In the genomic region with DNA sequence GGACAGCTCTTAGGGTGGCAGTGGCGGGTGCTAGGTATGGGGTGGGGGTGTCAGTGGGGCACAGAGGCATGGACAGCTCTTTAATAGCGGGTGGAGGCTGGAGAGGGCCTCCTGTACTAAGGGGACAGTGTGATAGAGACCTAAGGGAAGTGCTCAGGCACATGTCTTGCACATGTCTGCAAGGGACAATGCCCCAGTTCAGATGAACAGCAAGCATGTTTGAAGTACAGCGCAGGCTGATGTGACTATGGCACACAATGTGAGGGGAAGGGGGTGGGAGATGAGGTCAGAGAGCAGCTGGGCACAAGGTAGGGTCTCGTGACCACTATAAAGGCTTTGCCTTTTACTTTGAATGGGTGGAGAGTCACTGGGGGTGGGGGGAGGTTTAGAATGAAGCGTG, we compare ENCODE assay signal across 19 cellular contexts. TPM values are rescaled to one million over a fixed set of nuclear protein-coding genes. Genes with fewer than 3 reads are reported as not detected.
DNase-seq lines count a peak whose midpoint lies in the region; ATAC-seq and TF ChIP-seq lines count a peak whose summit lies in the region.
"Had no signal": no experiment of that assay in that cellular context is flagged by ENCODE, and none has a peak within 500 bp of the region (broad histone marks: within the 10 kb centered on the region; RNA-seq: fewer than 3 reads in every experiment).

No MANE protein-coding gene starts in this region.

- no peaks in the 10 kb centered on the region for H4K20me1 ChIP-seq in MM.1S (ENCODE audit: insufficient read depth, low read length)

- no peaks in the 10 kb centered on the region for H3K27me3 Mint-ChIP-seq in activated CD8-positive, alpha-beta memory T cell treated with anti-CD3 and anti-CD28 coated beads, Interleukin-2, amount 10 ng/mL, durations not matched to agents 7 days and 5 days
- H3K27me3 Mint-ChIP-seq in central memory CD8-positive, alpha-beta T cell = no peaks in the 10 kb centered on the region
- no peaks in the 10 kb centered on the region for H3K27me3 Mint-ChIP-seq in natural killer cell treated with Interleukin-12 subunit alpha and Interleukin-12 subunit beta and Interleukin-15 and Interleukin-18, amount 100 ng/mL, for 72 hours

- no peak for DNase-seq in activated CD8-positive, alpha-beta memory T cell treated with anti-CD3 and anti-CD28 coated beads, Interleukin-2, amount 10 ng/mL, durations not matched to agents 7 days and 5 days
- no peak for DNase-seq in activated CD8-positive, alpha-beta memory T cell treated with anti-CD3 and anti-CD28 coated beads, Interleukin-2, amount 50 U/mL, for 4 hours
- no peak for DNase-seq in central memory CD8-positive, alpha-beta T cell (ENCODE audit: low spot score in 2 of 2)
- no peak for DNase-seq in natural killer cell treated with Interleukin-12 subunit alpha and Interleukin-12 subunit beta and Interleukin-15 and Interleukin-18, amount 100 ng/mL, for 72 hours (ENCODE audit: low spot score)
- DNase-seq in MM.1S (no peak), RPMI8226 (no peak), NCI-H2081 (lab: John Stamatoyannopoulos, UW) (no peak)
- DNase-seq: C1 segment of cervical spinal cord, HFFc6, islet precursor cell, NCI-H2171 treated with DMSO at 0.1 percent for 48 hours, NCI-H748 treated with DMSO at 0.1 percent for 48 hours, OCI-M1, SIG-M5, trophoblast cell had no signal

- ATAC-seq in activated CD8-positive, alpha-beta memory T cell treated with anti-CD3 and anti-CD28 coated beads, Interleukin-2, amount 10 ng/mL, durations not matched to agents 7 days and 5 days = no peak
- no peak for ATAC-seq in central memory CD8-positive, alpha-beta T cell (replicated peaks; ENCODE audit: extremely low read depth, poor library complexity, severe bottlenecking)
- no peak for ATAC-seq in natural killer cell treated with Interleukin-12 subunit alpha and Interleukin-12 subunit beta and Interleukin-15 and Interleukin-18, amount 100 ng/mL, for 72 hours

- peak overlapping the region; percentile 100 for H3K4me3 Mint-ChIP-seq in activated CD8-positive, alpha-beta memory T cell treated with anti-CD3 and anti-CD28 coated beads, Interleukin-2, amount 10 ng/mL, durations not matched to agents 7 days and 5 days
- peak overlapping the region; percentile 97 for H3K4me3 Mint-ChIP-seq in central memory CD8-positive, alpha-beta T cell
- H3K4me3 Mint-ChIP-seq in natural killer cell treated with Interleukin-12 subunit alpha and Interleukin-12 subunit beta and Interleukin-15 and Interleukin-18, amount 100 ng/mL, for 72 hours = peak overlapping the region; percentile 86
- H3K4me3 Mint-ChIP-seq: HFFc6, neural progenitor cell had no signal

- H3K9me3 ChIP-seq in KOPT-K1 (ENCODE audit: insufficient read depth, low read length, poor library complexity, severe bottlenecking) (peaks cover 34% of the 10 kb centered on the region), MM.1S (replicated peaks; ENCODE audit: insufficient read depth, low read length) (no peaks in the 10 kb centered on the region)

- H3K27ac Mint-ChIP-seq in activated CD8-positive, alpha-beta memory T cell treated with anti-CD3 and anti-CD28 coated beads, Interleukin-2, amount 10 ng/mL, durations not matched to agents 7 days and 5 days = peak overlapping the region; percentile 84
- H3K27ac Mint-ChIP-seq in central memory CD8-positive, alpha-beta T cell (ENCODE audit: low read depth) = peak overlapping the region; percentile 99
- H3K27ac Mint-ChIP-seq in natural killer cell treated with Interleukin-12 subunit alpha and Interleukin-12 subunit beta and Interleukin-15 and Interleukin-18, amount 100 ng/mL, for 72 hours = peak overlapping the region; percentile 91 to 96
- H3K27ac Mint-ChIP-seq: HFFc6, neural progenitor cell had no signal

- no peak overlapping the region for H3K4me2 ChIP-seq in MM.1S (ENCODE audit: low read depth, low read length)
- H3K4me2 ChIP-seq: neural progenitor cell had no signal

- H3K79me2 ChIP-seq in MM.1S (ENCODE audit: low read length) = no peaks in the 10 kb centered on the region

- H3K9ac ChIP-seq in MM.1S (ENCODE audit: low read length) = no peak overlapping the region
- H3K9ac ChIP-seq: neural progenitor cell had no signal

- H3K36me3 Mint-ChIP-seq in activated CD8-positive, alpha-beta memory T cell treated with anti-CD3 and anti-CD28 coated beads, Interleukin-2, amount 10 ng/mL, durations not matched to agents 7 days and 5 days = peaks cover 58% of the 10 kb centered on the region
- H3K36me3 Mint-ChIP-seq in central memory CD8-positive, alpha-beta T cell (ENCODE audit: insufficient read depth) = peaks cover 29% of the 10 kb centered on the region
- H3K36me3 Mint-ChIP-seq in natural killer cell treated with Interleukin-12 subunit alpha and Interleukin-12 subunit beta and Interleukin-15 and Interleukin-18, amount 100 ng/mL, for 72 hours = peaks cover 33% of the 10 kb centered on the region
- H3K36me3 Mint-ChIP-seq: neural progenitor cell had no signal

- H3K36me3 ChIP-seq in KOPT-K1 (ENCODE audit: insufficient read depth, low read length) (peaks cover 54% of the 10 kb centered on the region), MM.1S (replicated peaks; ENCODE audit: insufficient read depth, low read length) (no peaks in the 10 kb centered on the region)
- H3K36me3 ChIP-seq: neural progenitor cell had no signal

- 0 out of 2 replicates have a peak, but pooled peaks cover 1% of the 10 kb centered on the region for H3K4me1 ChIP-seq in MM.1S (ENCODE audit: low read length)
- H3K4me1 ChIP-seq: neural progenitor cell had no signal

- no peak overlapping the region for H2AFZ ChIP-seq in MM.1S (ENCODE audit: low read length)
- H2AFZ ChIP-seq: neural progenitor cell had no signal

- no peaks in the 10 kb centered on the region for H3F3A ChIP-seq in MM.1S (ENCODE audit: insufficient read depth, low read length)

- no peaks in the 10 kb centered on the region for H3K9me2 ChIP-seq in MM.1S (replicated peaks; ENCODE audit: insufficient read depth, low read length)

- CTCF ChIA-PET in activated CD8-positive, alpha-beta memory T cell treated with anti-CD3 and anti-CD28 coated beads, Interleukin-2, amount 10 ng/mL, durations not matched to agents 7 days and 5 days (lab: Charles Lee) = interaction anchor here (1.3 kb wide), 1 partner anchor 28 kb away, joined by 3 read pairs; no protein-coding TSS in a partner anchor

- H3K27ac ChIP-seq in KOPT-K1 (ENCODE audit: low read depth, low read length, poor library complexity, severe bottlenecking) (peak overlapping the region; percentile 95), MM.1S (ENCODE audit: low read length) (no peak overlapping the region)
- H3K27ac ChIP-seq: neural progenitor cell had no signal

- TF ChIP-seq CTCF in MM.1S (IDR thresholded peaks at IDR 0.05; ENCODE audit: low read length) = no peak

- H3K9me3 Mint-ChIP-seq in activated CD8-positive, alpha-beta memory T cell treated with anti-CD3 and anti-CD28 coated beads, Interleukin-2, amount 10 ng/mL, durations not matched to agents 7 days and 5 days (ENCODE audit: low read depth) = peaks cover 13% of the 10 kb centered on the region
- H3K9me3 Mint-ChIP-seq in central memory CD8-positive, alpha-beta T cell = peaks cover 6% of the 10 kb centered on the region
- H3K9me3 Mint-ChIP-seq in natural killer cell treated with Interleukin-12 subunit alpha and Interleukin-12 subunit beta and Interleukin-15 and Interleukin-18, amount 100 ng/mL, for 72 hours = peaks cover 12% of the 10 kb centered on the region
- H3K9me3 Mint-ChIP-seq: HFFc6 had no signal

- peaks cover 50% of the 10 kb centered on the region for H3K4me1 Mint-ChIP-seq in activated CD8-positive, alpha-beta memory T cell treated with anti-CD3 and anti-CD28 coated beads, Interleukin-2, amount 10 ng/mL, durations not matched to agents 7 days and 5 days
- H3K4me1 Mint-ChIP-seq in central memory CD8-positive, alpha-beta T cell = peaks cover 80% of the 10 kb centered on the region
- peaks cover 54 to 67% of the 10 kb centered on the region in 2 donors for H3K4me1 Mint-ChIP-seq in natural killer cell treated with Interleukin-12 subunit alpha and Interleukin-12 subunit beta and Interleukin-15 and Interleukin-18, amount 100 ng/mL, for 72 hours (ENCODE audit: low read depth in 2 of 2)

- no peaks in the 10 kb centered on the region for H3K27me3 ChIP-seq in MM.1S (replicated peaks; ENCODE audit: insufficient read depth, low read length)

- no peak overlapping the region for H3K4me3 ChIP-seq in MM.1S (ENCODE audit: low read length)
- H3K4me3 ChIP-seq: neural progenitor cell had no signal

RNA-seq across cellular contexts. Expression of a gene that starts 3.5 kb away (rescaled TPM):
- total RNA-seq in activated CD8-positive, alpha-beta memory T cell treated with anti-CD3 and anti-CD28 coated beads, Interleukin-2, amount 10 ng/mL, durations not matched to agents 7 days and 5 days = 10 to 100 TPM in 1 of 2 experiments, 1 to 10 TPM in 1; 9.9 to 13.1 TPM
- total RNA-seq in natural killer cell treated with Interleukin-12 subunit alpha and Interleukin-12 subunit beta and Interleukin-15 and Interleukin-18, amount 100 ng/mL, for 72 hours = 10 to 100 TPM; 10.2 to 13.7 TPM
- total RNA-seq: A673, HFFc6, LHCN-M2 had no signal
